8 cellular contexts compared by ENCODE assay signal in the genomic region with DNA sequence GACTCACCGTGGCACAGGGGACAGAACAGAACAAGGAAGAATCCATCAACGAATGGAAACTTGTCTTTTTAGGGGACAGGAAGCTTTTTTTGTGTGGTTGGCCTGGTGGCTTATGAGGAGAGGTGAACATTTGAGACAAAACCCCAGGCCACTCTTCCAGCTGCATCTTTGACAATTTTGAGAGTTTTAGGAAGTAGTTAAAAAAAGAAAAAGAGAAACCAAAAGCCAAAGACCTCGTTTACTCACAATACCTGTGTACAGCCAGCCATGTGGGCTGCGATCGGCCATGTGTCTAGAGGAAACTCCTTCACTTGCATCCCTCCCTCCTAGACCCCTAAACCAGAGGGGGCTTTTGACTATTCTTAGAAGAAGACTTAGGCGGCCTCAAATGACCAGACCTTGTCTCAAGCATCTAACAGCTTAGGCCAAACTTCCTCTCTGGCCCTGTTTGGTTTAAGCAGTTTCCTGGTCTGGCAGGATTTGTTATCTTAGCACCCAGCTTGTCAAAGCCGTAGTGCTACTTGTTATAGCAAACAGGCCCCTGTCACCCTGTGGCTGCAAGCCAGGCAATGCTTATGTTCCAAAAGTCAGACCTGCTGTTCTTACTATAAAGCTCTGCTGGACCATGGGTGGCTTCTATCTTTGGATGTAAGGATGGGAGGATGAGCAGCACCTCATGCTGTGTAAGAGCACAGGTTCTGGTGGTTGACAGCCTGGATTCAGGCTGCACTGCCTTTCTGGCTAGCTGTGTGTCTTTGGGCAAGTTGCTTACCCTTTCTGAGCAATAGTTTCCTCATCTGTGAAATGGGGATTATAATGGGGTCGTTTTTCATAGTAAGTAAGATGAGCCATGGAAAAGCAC. TPM values are rescaled to one million over a fixed set of nuclear protein-coding genes. Genes with fewer than 3 reads are reported as not detected.
DNase-seq lines count a peak whose midpoint lies in the region; ATAC-seq and TF ChIP-seq lines count a peak whose summit lies in the region.

No MANE protein-coding gene starts in this region.

- TF ChIP-seq CTCF in GM10248 (IDR thresholded peaks at IDR 0.05; ENCODE audit: control extremely low read depth, extremely low read depth, low read depth, missing control alignments), result no peak
- TF ChIP-seq CTCF in thyroid gland (IDR thresholded peaks at IDR 0.05), result no peak

- no peaks in the 10 kb centered on the region for H3K36me3 ChIP-seq in thyroid gland

- CTCF ChIA-PET in GM10248 (lab: Yijun Ruan, JAX), result interaction anchor here (1.4 to 2.4 kb wide), 7 partner anchors 16 to 406 kb away, joined by 3 to 10 read pairs (median 5); partner anchors contain the start of gene KSR1

- no peak overlapping the region for H3K4me3 ChIP-seq in thyroid gland (replicated peaks in 1 of 3)

- no peaks in the 10 kb centered on the region for H3K27me3 ChIP-seq in thyroid gland

- ATAC-seq in HG02623 (IDR thresholded peaks at IDR 0.05; ENCODE audit: unreplicated experiment), result peak; percentile 30

- TF ChIP-seq POLR2A in thyroid gland (IDR thresholded peaks at IDR 0.05), result peak in 1 of 2 donors; percentile 22

- POLR2A ChIA-PET in GM10248 (lab: Yijun Ruan, JAX), result interaction anchor here (1.1 kb wide), 1 partner anchor 15 kb away, joined by 5 read pairs; no protein-coding TSS in a partner anchor

- intact Hi-C loops in thyroid gland (cut with DNase I), result loop anchor here (10.0 kb wide), 1 partner anchor 51 kb away; no protein-coding TSS in a partner anchor

- H3K9me3 ChIP-seq in thyroid gland, result no peaks in the 10 kb centered on the region

- peaks cover 60 to 80% of the 10 kb centered on the region in 2 donors for H3K4me1 ChIP-seq in thyroid gland

- WGBS in thyroid gland, 2 donors, result 38% methylated on average over 8 of the region's 8 CpGs

- peak overlapping the region; percentile 41 to 67 (median 62) for H3K27ac ChIP-seq in thyroid gland

- DNase-seq in GM10248 (ENCODE audit: extremely low spot score), result peak; percentile 58
- peak; percentile 99 for DNase-seq in OCI-M1 (lab: John Stamatoyannopoulos, UW)
- DNase-seq in activated gamma-delta T cell treated with anti-CD3 and anti-CD28 coated beads, Interleukin-2, amount 50 U/mL, for 16 hours (ENCODE audit: low read depth), result peak; percentile 67
- peak; percentile 10 for DNase-seq in midbrain (lab: John Stamatoyannopoulos, UW)
- DNase-seq in thyroid gland, result peak; percentile 94 to 96
- no peak for DNase-seq in mesenteric fat pad (ENCODE audit: low spot score)
- DNase-seq in NCI-H2227 treated with DMSO at 0.1 percent for 48 hours (lab: John Stamatoyannopoulos, UW), result no peak

RNA-seq across cellular contexts. Expression of gene KSR1, which starts 17.7 kb away (rescaled TPM):
- 10 to 100 TPM; 35.9 to 75.5 (median 67.7) TPM for total RNA-seq in thyroid gland
- 38.9 TPM for total RNA-seq in mesenteric fat pad

Comparison
In these comparisons a context has a peak if more than half of its experiments do, and no peak if none do; other contexts are left out.
1. DNase-seq: peak in GM10248 (single experiment), OCI-M1 (single experiment), activated gamma-delta T cell treated with anti-CD3 and anti-CD28 coated beads, Interleukin-2, amount 50 U/mL, for 16 hours (single experiment), midbrain (single experiment) and thyroid gland (2 of 2); none in mesenteric fat pad (single experiment) and NCI-H2227 treated with DMSO at 0.1 percent for 48 hours (single experiment).